Comparison of ENCODE assay signal across 8 cellular contexts in genomic region chr1:154557939-154558609, GRCh38. TPM values are rescaled to one million over a fixed set of nuclear protein-coding genes. Genes with fewer than 3 reads are reported as not detected.
DNase-seq lines count a peak whose midpoint lies in the region; ATAC-seq and TF ChIP-seq lines count a peak whose summit lies in the region.

No MANE protein-coding gene starts in this region.

- H3K4me2 ChIP-seq in IMR-90 (ENCODE audit: low read depth, low read length) = peak overlapping the region; percentile 99
- H3K4me2 ChIP-seq in fibroblast of lung (ENCODE audit: extremely low read depth, insufficient read depth, low read length) = peak overlapping the region; percentile 89
- H3K4me2 ChIP-seq in neural cell (ENCODE audit: low read length) = peak overlapping the region; percentile 99

- peaks cover 17% of the 10 kb centered on the region; the same call in 1 of the 2 replicates for H3K9me1 ChIP-seq in IMR-90 (ENCODE audit: insufficient read depth, low read length)

- H3K4me1 ChIP-seq in A673 (ENCODE audit: insufficient read depth, low read length, poor library complexity, severe bottlenecking) = peaks cover 18% of the 10 kb centered on the region
- H3K4me1 ChIP-seq in IMR-90 (ENCODE audit: control insufficient read depth, insufficient read depth, low read length) = peaks cover 6% of the 10 kb centered on the region
- peaks cover 10% of the 10 kb centered on the region for H3K4me1 ChIP-seq in fibroblast of lung (ENCODE audit: control insufficient read depth, extremely low read depth, insufficient read depth, low read length)

- TF ChIP-seq EP300 in neural cell (conservative IDR thresholded peaks at IDR 0.05; ENCODE audit: poor library complexity, severe bottlenecking) = no peak

- peak overlapping the region; percentile 88 for H3K4ac ChIP-seq in IMR-90 (ENCODE audit: low read depth, low read length)

- intact Hi-C loops in A673 (cut with micrococcal nuclease; ENCODE audit: unreplicated experiment) (loop anchor here (5.0 to 10.0 kb wide), 4 partner anchors 49 to 504 kb away; partner anchors contain the start of genes ADAR, EFNA4 and ZBTB7B), IMR-90 (cut with micrococcal nuclease) (loop anchor here (2.0 to 5.0 kb wide), 2 partner anchors 204 to 503 kb away; no protein-coding TSS in a partner anchor)

- H3K27ac ChIP-seq in A673 (ENCODE audit: low read depth, low read length, poor library complexity, severe bottlenecking) (peak overlapping the region; percentile 79), IMR-90 (ENCODE audit: insufficient read depth, low read length) (peak overlapping the region; percentile 94), fibroblast of lung (ENCODE audit: insufficient read depth, low read length) (peak overlapping the region; percentile 64), neural cell (ENCODE audit: low read length) (peak overlapping the region; percentile 65)

- 0 out of 3 replicates have a peak overlapping the region, but pooled peaks have one; percentile 14 for H2BK15ac ChIP-seq in IMR-90 (ENCODE audit: low read depth, low read length)

- no TSS peak for BruUV-seq in A673 (replicated peaks; lab: Mats Ljungman, UMichigan)
- no TSS peak for BruUV-seq in IMR-90 (replicated peaks; lab: Mats Ljungman, UMichigan)

- in situ Hi-C loops in IMR-90 (cut with MboI; ENCODE audit: low sequenced_read_pairs) = no loop called here

- H3K18ac ChIP-seq in IMR-90 (ENCODE audit: low read depth, low read length) = peak overlapping the region; percentile 63; the same call in 1 of the 2 replicates

- no peaks in the 10 kb centered on the region for H3K9me3 ChIP-seq in A673 (ENCODE audit: low read depth, low read length, poor library complexity, severe bottlenecking)
- H3K9me3 ChIP-seq in IMR-90 (ENCODE audit: control insufficient read depth, insufficient read depth, low read length) = no peaks in the 10 kb centered on the region
- no peaks in the 10 kb centered on the region for H3K9me3 ChIP-seq in fibroblast of lung (ENCODE audit: control insufficient read depth, insufficient read depth, low read depth, low read length)
- H3K9me3 ChIP-seq in neural cell (ENCODE audit: low read length) = no peaks in the 10 kb centered on the region

- dilution Hi-C loops in IMR-90 (cut with HindIII; ENCODE audit: low sequenced_read_pairs, unreplicated experiment) = no loop called here

- H3K14ac ChIP-seq in IMR-90 (replicated peaks; ENCODE audit: low read depth, low read length) = peak overlapping the region; percentile 93

- WGBS in IMR-90 (ENCODE audit: extremely low coverage in 2 of 2, insufficient read length in 1 of 2), 2 experiments = 4% methylated on average over 17 of the region's 50 CpGs; no CpG with 5 or more reads in 1 of the 2 experiments

- H3K23ac ChIP-seq in IMR-90 (ENCODE audit: low read depth, low read length) = peak overlapping the region; percentile 97

- no peak overlapping the region; the same call in 1 of the 2 replicates for H2BK120ac ChIP-seq in IMR-90 (ENCODE audit: low read depth, low read length)

- TF ChIP-seq RAD21 in IMR-90 (IDR thresholded peaks at IDR 0.05; ENCODE audit: low read length) = no peak
- TF ChIP-seq RAD21 in neural cell (conservative IDR thresholded peaks at IDR 0.05) = no peak

- ATAC-seq in GM19372 (IDR thresholded peaks at IDR 0.05; ENCODE audit: low read depth, unreplicated experiment) (peak; percentile 9), IMR-90 (ENCODE audit: low read depth) (peak; percentile 18)

- no peak for DNase-seq in A673 (ENCODE audit: low spot score)
- DNase-seq in IMR-90 = peak; percentile 18
- peak; percentile 53 for DNase-seq in activated T-cell treated with anti-CD3 and anti-CD28 coated beads, Interleukin-2, amount 50 U/mL, for 1 hour
- DNase-seq in fibroblast of lung (ENCODE audit: low read depth in 2 of 2) = peak in 1 of 2 donors; percentile 23
- DNase-seq in COLO829 (ENCODE audit: low spot score) = no peak
- no peak for DNase-seq in midbrain (lab: John Stamatoyannopoulos, UW)

- peak overlapping the region; percentile 96 for H2AK9ac ChIP-seq in IMR-90 (replicated peaks; ENCODE audit: low read depth, low read length, poor library complexity)

- no peak for TF ChIP-seq POLR2A in IMR-90 (IDR thresholded peaks at IDR 0.05; ENCODE audit: low read depth, low read length)

- peaks cover 31% of the 10 kb centered on the region for H3K36me3 ChIP-seq in A673 (ENCODE audit: insufficient read depth, low read length, poor library complexity, severe bottlenecking)
- H3K36me3 ChIP-seq in IMR-90 (ENCODE audit: control insufficient read depth, insufficient read depth, low read length) = peaks cover 22% of the 10 kb centered on the region
- H3K36me3 ChIP-seq in fibroblast of lung (ENCODE audit: control insufficient read depth, insufficient read depth, low read length) = peaks cover 17% of the 10 kb centered on the region
- H3K36me3 ChIP-seq in neural cell (ENCODE audit: insufficient read depth, low read length) = peaks cover 5% of the 10 kb centered on the region

- POLR2A ChIA-PET in A673 (lab: Charles Lee; ENCODE audit: low non-redundant PET) (no interaction called here), IMR-90 (lab: Charles Lee; ENCODE audit: unreplicated experiment) (interaction anchor here (0.6 kb wide), 3 partner anchors 51 to 457 kb away, joined by 3 to 13 read pairs (median 8); no protein-coding TSS in a partner anchor)

- H3K9ac ChIP-seq in IMR-90 (ENCODE audit: low read depth, low read length) (peak overlapping the region; percentile 98), fibroblast of lung (ENCODE audit: insufficient read depth, low read length) (peak overlapping the region; percentile 73), neural cell (ENCODE audit: low read length) (peak overlapping the region; percentile 86)

- no peaks in the 10 kb centered on the region for H3K27me3 ChIP-seq in A673 (replicated peaks; ENCODE audit: insufficient read depth, low read depth, low read length, poor library complexity)
- no peaks in the 10 kb centered on the region for H3K27me3 ChIP-seq in IMR-90 (ENCODE audit: control insufficient read depth, insufficient read depth, low read length)
- no peaks in the 10 kb centered on the region for H3K27me3 ChIP-seq in fibroblast of lung (ENCODE audit: control insufficient read depth, insufficient read depth, low read length)
- H3K27me3 ChIP-seq in neural cell (ENCODE audit: insufficient read depth, low read depth, low read length) = no peaks in the 10 kb centered on the region

- peak overlapping the region; percentile 59 for H2BK5ac ChIP-seq in IMR-90 (ENCODE audit: low read depth, low read length, poor library complexity, severe bottlenecking)

- H3K79me2 ChIP-seq in fibroblast of lung (ENCODE audit: control insufficient read depth, insufficient read depth, low read length) (peaks cover 32% of the 10 kb centered on the region), neural cell (replicated peaks; ENCODE audit: insufficient read depth, low read length) (peaks cover 27% of the 10 kb centered on the region)

- CTCF ChIA-PET in A673 (lab: Charles Lee) (interaction anchor here (0.6 to 0.9 kb wide), 3 partner anchors 77 to 1136 kb away, joined by 5 to 15 read pairs (median 10); no protein-coding TSS in a partner anchor), IMR-90 (lab: Yijun Ruan, JAX) (interaction anchor here (0.6 kb wide), 1 partner anchor 255 kb away, joined by 3 read pairs; no protein-coding TSS in a partner anchor)

- no peak for TF ChIP-seq CTCF in A673 (conservative IDR thresholded peaks at IDR 0.05; ENCODE audit: low read depth, low read length)
- TF ChIP-seq CTCF in IMR-90 (conservative IDR thresholded peaks at IDR 0.05; ENCODE audit: low read depth, low read length) = no peak
- TF ChIP-seq CTCF in fibroblast of lung (conservative IDR thresholded peaks at IDR 0.05 in 1 of 2, IDR thresholded peaks at IDR 0.05 in 1 of 2; ENCODE audit: low read depth in 1 of 2, low read length in 2 of 2) = no peak
- TF ChIP-seq CTCF in neural cell (IDR thresholded peaks at IDR 0.05; ENCODE audit: poor library complexity, severe bottlenecking) = no peak

- peaks cover 24 to 47% of the 10 kb centered on the region in 2 experiments for H3K79me1 ChIP-seq in IMR-90 (ENCODE audit: low read depth in 1 of 2, low read length in 2 of 2)

- H4K20me1 ChIP-seq in IMR-90 (ENCODE audit: insufficient read depth, low read length) (peaks cover 37% of the 10 kb centered on the region), fibroblast of lung (ENCODE audit: control insufficient read depth, extremely low read depth, insufficient read depth, low read length) (no peaks in the 10 kb centered on the region), neural cell (ENCODE audit: insufficient read depth) (no peaks in the 10 kb centered on the region)

- peak overlapping the region; percentile 63; the same call in 1 of the 2 replicates for H4K91ac ChIP-seq in IMR-90 (ENCODE audit: insufficient read depth, low read depth, low read length)

- H2BK20ac ChIP-seq in IMR-90 (ENCODE audit: low read depth, low read length) = no peak overlapping the region

- peak overlapping the region; percentile 89 for H3K56ac ChIP-seq in IMR-90 (ENCODE audit: extremely low read depth, insufficient read depth, low read length)

- H2AK5ac ChIP-seq in IMR-90 (ENCODE audit: low read depth, low read length) = peak overlapping the region; percentile 77

- peak overlapping the region; percentile 55 to 71; a peak in 2 of 4 replicates for H4K8ac ChIP-seq in IMR-90 (ENCODE audit: low read depth in 2 of 2, low read length in 2 of 2)

- H2AFZ ChIP-seq in IMR-90 (replicated peaks; ENCODE audit: low read length, poor library complexity) (peak overlapping the region; percentile 99), fibroblast of lung (ENCODE audit: low read length) (no peak overlapping the region), neural cell (ENCODE audit: low read depth, low read length) (peak overlapping the region; percentile 33)

- no peaks in the 10 kb centered on the region for H3K9me2 ChIP-seq in neural cell (ENCODE audit: insufficient read depth, low read length)

- peak overlapping the region; percentile 76 for H4K5ac ChIP-seq in IMR-90 (ENCODE audit: low read depth, low read length)

- H3K4me3 ChIP-seq in A673 (ENCODE audit: low read depth, low read length, poor library complexity, severe bottlenecking) = peak overlapping the region; percentile 96
- H3K4me3 ChIP-seq in IMR-90 (ENCODE audit: insufficient read depth, low read depth, low read length) = peak overlapping the region; percentile 95
- peak overlapping the region; percentile 53 to 98 (median 84) for H3K4me3 ChIP-seq in fibroblast of lung (replicated peaks in 1 of 4; ENCODE audit: control extremely low read depth in 1 of 4, insufficient read depth in 1 of 4, low read depth in 3 of 4, low read length in 4 of 4)
- H3K4me3 ChIP-seq in neural cell (ENCODE audit: low read length) = peak overlapping the region; percentile 97

- H3F3A ChIP-seq in neural cell (ENCODE audit: insufficient read depth, low read length, poor library complexity, severe bottlenecking) = no peaks in the 10 kb centered on the region

RNA-seq across cellular contexts. Expression of gene UBE2Q1, which starts 0.4 kb away (rescaled TPM):
- total RNA-seq in A673 (2021) = 84.5 and 104 TPM in 2 replicates
- 24.7 and 25.3 TPM in 2 replicates for total RNA-seq in IMR-90 (2012; rRNA removed)
- polyA plus RNA-seq in IMR-90 (2012; rRNA removed) = 20.6 and 21.3 TPM in 2 replicates
- 5.2 and 5.9 TPM in 2 replicates for polyA plus RNA-seq in IMR-90 (2012; cell fraction: cytosol; rRNA removed)
- 17.5 and 18.6 TPM in 2 replicates for polyA plus RNA-seq in IMR-90 (2012; cell fraction: nucleus; rRNA removed; ENCODE audit: low replicate concordance)
- total RNA-seq in fibroblast of lung = 23.6 and 27.0 TPM in 2 replicates
- 18.1 and 20.1 TPM in 2 replicates for polyA plus RNA-seq in fibroblast of lung
- 61.7 and 61.9 TPM in 2 replicates for polyA plus RNA-seq in fibroblast of lung (2012)
- polyA minus RNA-seq in fibroblast of lung (ENCODE audit: low replicate concordance) = 6.7 and 11.3 TPM in 2 replicates
- 61.1 and 103 TPM in 2 replicates for polyA plus RNA-seq in neural cell
- polyA minus RNA-seq in neural cell = 43.4 and 44.3 TPM in 2 replicates

RNA-seq across cellular contexts. Expression of gene CHRNB2, which starts 9.5 kb away (rescaled TPM):
- total RNA-seq in A673 (2021) (3.2 and 3.5 TPM in 2 replicates), IMR-90 (2012; rRNA removed) (under 0.01 TPM in 1 of 2 replicates, not detected in the other), fibroblast of lung (under 0.01 TPM in 1 of 2 replicates, not detected in the other)
- polyA plus RNA-seq in IMR-90 (2012; rRNA removed) (0.03 and 0.09 TPM in 2 replicates), fibroblast of lung (0.02 TPM in 2 replicates), neural cell (15.5 and 18.2 TPM in 2 replicates)
- 0.05 TPM in 1 of 2 replicates, not detected in the other for polyA plus RNA-seq in IMR-90 (2012; cell fraction: cytosol; rRNA removed)
- polyA plus RNA-seq in IMR-90 (2012; cell fraction: nucleus; rRNA removed; ENCODE audit: low replicate concordance) = 0.03 and 0.11 TPM in 2 replicates
- polyA plus RNA-seq in fibroblast of lung (2012) = 0.02 TPM in 1 of 2 replicates, not detected in the other
- polyA minus RNA-seq in fibroblast of lung (ENCODE audit: low replicate concordance) (not detected in 2 replicates), neural cell (42.7 and 45.8 TPM in 2 replicates)

RNA-seq across cellular contexts. Expression of gene ADAR, which starts 49.9 kb away (rescaled TPM):
- total RNA-seq in A673 (2021) = 165 and 171 TPM in 2 replicates
- total RNA-seq in IMR-90 (2012; rRNA removed) = 101 and 131 TPM in 2 replicates
- 70.9 and 72.2 TPM in 2 replicates for polyA plus RNA-seq in IMR-90 (2012; rRNA removed)
- polyA plus RNA-seq in IMR-90 (2012; cell fraction: cytosol; rRNA removed) = 28.3 and 36.9 TPM in 2 replicates
- polyA plus RNA-seq in IMR-90 (2012; cell fraction: nucleus; rRNA removed; ENCODE audit: low replicate concordance) = 83.2 and 150 TPM in 2 replicates
- total RNA-seq in fibroblast of lung = 78.6 and 98.4 TPM in 2 replicates
- polyA plus RNA-seq in fibroblast of lung = 128 and 140 TPM in 2 replicates
- polyA plus RNA-seq in fibroblast of lung (2012) = 62.2 and 67.9 TPM in 2 replicates
- 155 and 208 TPM in 2 replicates for polyA minus RNA-seq in fibroblast of lung (ENCODE audit: low replicate concordance)
- 51.4 and 59.3 TPM in 2 replicates for polyA plus RNA-seq in neural cell
- polyA minus RNA-seq in neural cell = 136 and 139 TPM in 2 replicates

RNA-seq across cellular contexts. Expression of gene SHE, which starts 55.9 kb away (rescaled TPM):
- total RNA-seq in A673 (2021) = 0.04 TPM in 1 of 2 replicates, not detected in the other
- total RNA-seq in IMR-90 (2012; rRNA removed) = not detected in 2 replicates
- polyA plus RNA-seq in IMR-90 (2012; rRNA removed) = not detected in 2 replicates
- not detected in 2 replicates for polyA plus RNA-seq in IMR-90 (2012; cell fraction: cytosol; rRNA removed)
- not detected in 2 replicates for polyA plus RNA-seq in IMR-90 (2012; cell fraction: nucleus; rRNA removed; ENCODE audit: low replicate concordance)
- under 0.01 TPM in 1 of 2 replicates, not detected in the other for total RNA-seq in fibroblast of lung
- polyA plus RNA-seq in fibroblast of lung = not detected in 2 replicates
- polyA plus RNA-seq in fibroblast of lung (2012) = not detected in 2 replicates
- 0.35 TPM in 1 of 2 replicates, not detected in the other for polyA minus RNA-seq in fibroblast of lung (ENCODE audit: low replicate concordance)
- polyA plus RNA-seq in neural cell = 0.04 TPM in 1 of 2 replicates, not detected in the other
- polyA minus RNA-seq in neural cell = not detected in 2 replicates

RNA-seq across cellular contexts. Expression of gene TDRD10, which starts 56.1 kb away (rescaled TPM):
- not detected in 2 replicates for total RNA-seq in A673 (2021)
- total RNA-seq in IMR-90 (2012; rRNA removed) = not detected in 2 replicates
- polyA plus RNA-seq in IMR-90 (2012; rRNA removed) = not detected in 2 replicates
- polyA plus RNA-seq in IMR-90 (2012; cell fraction: cytosol; rRNA removed) = not detected in 2 replicates
- polyA plus RNA-seq in IMR-90 (2012; cell fraction: nucleus; rRNA removed; ENCODE audit: low replicate concordance) = not detected in 2 replicates
- under 0.01 TPM in 1 of 2 replicates, not detected in the other for total RNA-seq in fibroblast of lung
- not detected in 2 replicates for polyA plus RNA-seq in fibroblast of lung
- polyA plus RNA-seq in fibroblast of lung (2012) = not detected in 2 replicates
- polyA minus RNA-seq in fibroblast of lung (ENCODE audit: low replicate concordance) = not detected in 2 replicates
- polyA plus RNA-seq in neural cell = not detected in 2 replicates
- polyA minus RNA-seq in neural cell = not detected in 2 replicates

Comparison
In these comparisons a context has a peak if more than half of its experiments do, and no peak if none do; other contexts are left out.
1. DNase-seq: peak in IMR-90 (single experiment) and activated T-cell treated with anti-CD3 and anti-CD28 coated beads, Interleukin-2, amount 50 U/mL, for 1 hour (single experiment); none in A673 (single experiment), COLO829 (single experiment) and midbrain (single experiment).
2. Peak in every context shown above with its lines, with median percentiles within 50 percentile points of each other: H3K27ac ChIP-seq, H3K4me3 ChIP-seq, H3K4me2 ChIP-seq and H3K9ac ChIP-seq.